ENCODE assay signal across 8 cellular contexts in the genomic region with DNA sequence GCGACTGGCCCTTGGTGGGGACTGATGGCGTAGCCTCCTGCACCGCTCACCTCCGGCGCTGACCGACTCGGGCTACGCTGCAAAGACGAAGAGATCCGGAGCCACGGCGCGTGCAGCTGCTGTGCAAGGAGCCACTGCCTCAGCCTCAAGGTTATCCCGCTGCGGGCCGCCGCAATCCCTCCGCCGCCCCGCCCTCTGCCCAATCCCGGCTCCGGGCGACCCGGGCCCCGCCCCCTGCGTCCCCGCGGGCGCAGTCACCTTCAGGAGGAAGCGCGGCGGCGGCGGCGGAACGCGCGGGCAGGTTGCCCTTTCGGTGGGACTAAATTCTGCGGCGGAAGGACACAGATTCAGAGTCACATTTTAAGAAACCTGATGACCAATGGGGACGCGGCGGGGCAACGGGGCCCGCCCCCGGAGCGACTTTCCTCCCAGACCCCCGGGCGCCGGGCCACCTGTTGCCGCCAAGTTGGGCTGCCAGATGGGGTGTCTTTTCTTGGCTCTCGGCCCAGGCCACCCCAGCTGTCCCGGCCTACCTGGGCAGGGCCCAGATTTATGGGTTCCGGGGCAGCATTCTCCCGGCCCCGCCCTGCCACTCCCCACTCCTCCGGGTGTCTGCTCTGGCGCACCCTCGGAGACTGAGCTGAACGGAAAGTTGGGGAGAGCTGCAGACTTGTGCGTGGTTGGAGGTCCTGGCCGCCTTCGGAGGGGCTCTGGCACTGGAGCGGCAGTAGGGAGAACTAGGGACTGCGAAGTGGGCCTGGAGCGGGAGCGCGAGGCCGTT. TPM values are rescaled to one million over a fixed set of nuclear protein-coding genes. Genes with fewer than 3 reads are reported as not detected.
DNase-seq lines count a peak whose midpoint lies in the region; ATAC-seq and TF ChIP-seq lines count a peak whose summit lies in the region.

A gene (minus strand): TSS at position 125 of the 781 bp plus-strand sequence. CDS start 12,093 bp downstream, outside the sequence.

- H3K4me3 ChIP-seq in ACC112 (ENCODE audit: low read depth, low read length) = peak within 1 kb of the TSS; percentile 83
- H3K4me3 ChIP-seq in WI38 (ENCODE audit: low read depth, low read length) = peak within 1 kb of the TSS; percentile 95
- peak within 1 kb of the TSS; percentile 84 to 89 (median 86) for H3K4me3 ChIP-seq in mammary epithelial cell (replicated peaks in 1 of 3; ENCODE audit: insufficient read depth in 1 of 3, low read depth in 2 of 3, low read length in 3 of 3)
- H3K4me3 ChIP-seq in iPS-20b (ENCODE audit: low read length) = peak within 1 kb of the TSS; percentile 98
- peak within 1 kb of the TSS; percentile 66 to 96 (median 76) for H3K4me3 ChIP-seq in skin epidermis

- peak within 1 kb of the TSS; percentile 29 for H2AFZ ChIP-seq in ACC112 (ENCODE audit: low read length, unreplicated experiment)
- peak within 1 kb of the TSS; percentile 80 for H2AFZ ChIP-seq in mammary epithelial cell (ENCODE audit: low read depth, low read length)

- no peak for TF ChIP-seq CTCF in WI38 (IDR thresholded peaks at IDR 0.05; ENCODE audit: low read depth, low read length)
- no peak for TF ChIP-seq CTCF in mammary epithelial cell (conservative IDR thresholded peaks at IDR 0.05 in 1 of 2, IDR thresholded peaks at IDR 0.05 in 1 of 2; ENCODE audit: extremely low read depth in 1 of 2, insufficient read depth in 1 of 2, low read depth in 1 of 2, low read length in 2 of 2)

- H3K9me3 ChIP-seq in mammary epithelial cell (replicated peaks; ENCODE audit: insufficient read depth, low read length) (no peaks in the 10 kb centered on the region), iPS-20b (ENCODE audit: insufficient read depth, low read depth, low read length) (no peaks in the 10 kb centered on the region)

- H4K20me1 ChIP-seq in mammary epithelial cell (ENCODE audit: insufficient read depth, low read length) = no peaks in the 10 kb centered on the region

- DNase-seq in NCI-H2227 treated with DMSO at 0.1 percent for 48 hours (lab: John Stamatoyannopoulos, UW) = peak; percentile 88
- DNase-seq in mammary epithelial cell = peak; percentile 99

- H3K79me2 ChIP-seq in ACC112 (ENCODE audit: control insufficient read depth, insufficient read depth, low read length, unreplicated experiment) (peaks cover 35% of the 10 kb centered on the region), mammary epithelial cell (ENCODE audit: insufficient read depth, low read length) (peaks cover 64% of the 10 kb centered on the region)

- H3K27me3 ChIP-seq in ACC112 (ENCODE audit: insufficient read depth, low read length) = no peaks in the 10 kb centered on the region
- no peaks in the 10 kb centered on the region for H3K27me3 ChIP-seq in mammary epithelial cell (ENCODE audit: insufficient read depth, low read length)
- peaks cover 57% of the 10 kb centered on the region for H3K27me3 ChIP-seq in iPS-20b (ENCODE audit: insufficient read depth, low read length)

- peak; percentile 32 for ATAC-seq in GM18873 (IDR thresholded peaks at IDR 0.05; ENCODE audit: low FRiP score, unreplicated experiment)
- ATAC-seq in HG03139 (IDR thresholded peaks at IDR 0.05; ENCODE audit: unreplicated experiment) = peak; percentile 38

- peaks cover 3% of the 10 kb centered on the region; the same call in 1 of the 2 replicates for H3K36me3 ChIP-seq in ACC112 (ENCODE audit: insufficient read depth, low read length)
- no peaks in the 10 kb centered on the region for H3K36me3 ChIP-seq in mammary epithelial cell (ENCODE audit: insufficient read depth, low read length)
- H3K36me3 ChIP-seq in iPS-20b (ENCODE audit: insufficient read depth, low read depth, low read length) = 0 out of 2 replicates have a peak, but pooled peaks cover 4% of the 10 kb centered on the region

- H3K9ac ChIP-seq in mammary epithelial cell (ENCODE audit: insufficient read depth, low read length) (peak within 1 kb of the TSS; percentile 97), iPS-20b (ENCODE audit: low read depth, low read length) (peak within 1 kb of the TSS; percentile 95)

- H3K4me1 ChIP-seq in ACC112 (ENCODE audit: control insufficient read depth, insufficient read depth, low read length, unreplicated experiment) (peaks cover 15% of the 10 kb centered on the region), mammary epithelial cell (ENCODE audit: insufficient read depth, low read length) (peaks cover 27% of the 10 kb centered on the region), iPS-20b (ENCODE audit: insufficient read depth, low read length) (peaks cover 30% of the 10 kb centered on the region)

- in situ Hi-C loops in mammary epithelial cell (cut with MboI; ENCODE audit: low sequenced_read_pairs in 2 of 2) = no loop called here

- H3K27ac ChIP-seq in ACC112 (ENCODE audit: low read depth, low read length) (peak within 1 kb of the TSS; percentile 96), mammary epithelial cell (ENCODE audit: insufficient read depth, low read depth, low read length) (peak within 1 kb of the TSS; percentile 92), iPS-20b (ENCODE audit: low read length) (peak within 1 kb of the TSS; percentile 59), skin epidermis (peak within 1 kb of the TSS; percentile 87 to 99 (median 96))

- dilution Hi-C loops in mammary epithelial cell (cut with HindIII; ENCODE audit: low sequenced_read_pairs) = no loop called here

- no TSS peak for BruUV-seq in mammary epithelial cell (replicated peaks; lab: Mats Ljungman, UMichigan)

- peak within 1 kb of the TSS; percentile 97 for H3K4me2 ChIP-seq in mammary epithelial cell (ENCODE audit: insufficient read depth, low read depth, low read length)

- CTCF ChIA-PET in mammary epithelial cell (lab: Charles Lee; ENCODE audit: low non-redundant PET) = no interaction called here

- intact Hi-C loops in mammary epithelial cell (cut with micrococcal nuclease) = loop anchor here (1.0 to 2.0 kb wide), 3 partner anchors 9 to 112 kb away; a partner anchor contains a TSS

- 3% methylated on average over 25 of the region's 70 CpGs for WGBS in mammary epithelial cell (ENCODE audit: low coverage, missing lambda C conversion rate)

RNA-seq across cellular contexts. Expression of the gene that starts here (rescaled TPM):
- 1,000 to 10,000 TPM; 2,783 to 3,063 TPM for total RNA-seq in mammary epithelial cell
- polyA plus RNA-seq in mammary epithelial cell = 3,498 TPM
- polyA minus RNA-seq in mammary epithelial cell = 5,832 TPM

Comparison
In these comparisons a context has a peak if more than half of its experiments do, and no peak if none do; other contexts are left out.
1. Peak in every context shown above with its lines: DNase-seq, ATAC-seq, H3K4me3 ChIP-seq and H3K27ac ChIP-seq.